In the genomic region with DNA sequence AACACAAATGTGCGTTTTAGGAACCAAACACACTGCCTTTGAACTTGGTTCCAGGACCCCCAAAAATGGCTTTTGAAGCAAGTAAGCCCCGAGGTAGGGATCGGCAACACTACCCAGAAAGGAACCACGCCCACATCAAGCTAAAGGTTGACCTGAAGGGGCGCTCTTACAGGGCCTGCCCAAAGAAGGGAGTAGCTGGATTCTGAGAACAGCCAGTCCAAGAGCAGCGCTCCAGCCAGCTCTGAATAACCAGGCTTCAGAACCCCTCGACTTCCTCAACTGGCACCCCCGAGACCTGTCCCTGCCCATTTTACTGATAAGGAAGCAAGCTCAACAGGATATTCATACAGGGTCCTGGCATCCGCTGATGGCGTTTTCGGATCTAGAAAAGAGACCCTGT, we compare ENCODE assay signal across 17 cellular contexts. TPM values are rescaled to one million over a fixed set of nuclear protein-coding genes. Genes with fewer than 3 reads are reported as not detected.
A peak's percentile ranks its signal among the peaks of the same experiment; 100 is the strongest.
DNase-seq lines count a peak whose midpoint lies in the region; ATAC-seq and TF ChIP-seq lines count a peak whose summit lies in the region.
"Had no signal": no experiment of that assay in that cellular context is flagged by ENCODE, and none has a peak within 500 bp of the region (broad histone marks: within the 10 kb centered on the region; RNA-seq: fewer than 3 reads in every experiment).

No MANE protein-coding gene starts in this region.

- peaks cover 98% of the 10 kb centered on the region for H4K20me1 ChIP-seq in BLaER1
- H4K20me1 ChIP-seq in SU-DHL-6 (ENCODE audit: low read depth, low read length): no peaks in the 10 kb centered on the region; the same call in 1 of the 2 replicates

- H3K4me3 ChIP-seq in BLaER1 (no peak overlapping the region), SU-DHL-6 (ENCODE audit: insufficient read depth, low read length, poor library complexity, severe bottlenecking) (no peak overlapping the region), suprapubic skin (no peak overlapping the region)
- H3K4me3 ChIP-seq: prostate gland had no signal

- no peaks in the 10 kb centered on the region for H3K9me3 ChIP-seq in BLaER1
- H3K9me3 ChIP-seq in SU-DHL-6 (ENCODE audit: insufficient read depth, low read length): no peaks in the 10 kb centered on the region
- no peaks in the 10 kb centered on the region for H3K9me3 ChIP-seq in suprapubic skin
- H3K9me3 ChIP-seq: prostate gland had no signal

- H3K27me3 ChIP-seq in BLaER1 (no peaks in the 10 kb centered on the region), SU-DHL-6 (ENCODE audit: low read length) (no peaks in the 10 kb centered on the region), suprapubic skin (no peaks in the 10 kb centered on the region)

- H3K79me2 ChIP-seq in SU-DHL-6 (ENCODE audit: insufficient read depth, low read length): peaks cover 30% of the 10 kb centered on the region; the same call in 1 of the 2 replicates

- H3K27ac ChIP-seq in BLaER1 (no peak overlapping the region; the same call in 1 of the 2 replicates), SU-DHL-6 (ENCODE audit: low read depth, low read length) (no peak overlapping the region), suprapubic skin (no peak overlapping the region)
- H3K27ac ChIP-seq: prostate gland had no signal

- H3K9ac ChIP-seq in BLaER1 (no peak overlapping the region), SU-DHL-6 (ENCODE audit: low read length) (no peak overlapping the region)

- peak overlapping the region; percentile 99 for H3K4me2 ChIP-seq in BLaER1
- H3K4me2 ChIP-seq in SU-DHL-6 (ENCODE audit: low read depth, low read length, poor library complexity, severe bottlenecking): no peak overlapping the region

- no peak overlapping the region for H2AFZ ChIP-seq in SU-DHL-6 (ENCODE audit: low read depth, low read length, severe bottlenecking)

- H3K4me1 ChIP-seq in BLaER1 (peaks cover 95% of the 10 kb centered on the region), suprapubic skin (peaks cover 69% of the 10 kb centered on the region)

- DNase-seq in iPS-NIHi7 (ENCODE audit: extremely low spot score) (peak; percentile 71), suprapubic skin (ENCODE audit: low spot score in 2 of 2) (no peak)
- DNase-seq: activated B cell treated with CpG ODN at 0.5 μM for 24 hours; activated CD4-positive, alpha-beta memory T cell treated with anti-CD3 and anti-CD28 coated beads, Interleukin-2, amount 10 ng/mL, durations not matched to agents 7 days and 5 days; activated gamma-delta T cell; CD4-positive, alpha-beta T cell; NCI-H1436; NCI-H526; substantia nigra; T-helper 9 cell had no signal

- H3K36me3 ChIP-seq in BLaER1: peaks cover 11% of the 10 kb centered on the region; the same call in 1 of the 2 replicates
- no peaks in the 10 kb centered on the region for H3K36me3 ChIP-seq in SU-DHL-6 (ENCODE audit: low read length)
- peaks cover 2% of the 10 kb centered on the region for H3K36me3 ChIP-seq in suprapubic skin
- H3K36me3 ChIP-seq: prostate gland had no signal

- 93% methylated on average over 11 of the region's 11 CpGs for WGBS in suprapubic skin

- no peak for TF ChIP-seq POLR2A in suprapubic skin (IDR thresholded peaks at IDR 0.05)

- TF ChIP-seq CTCF in GM12873 (IDR thresholded peaks at IDR 0.05; ENCODE audit: insufficient read depth, low read depth, low read length, missing control alignments) (peak; percentile 9), SU-DHL-6 (IDR thresholded peaks at IDR 0.05; ENCODE audit: insufficient read depth, low read length, poor library complexity, severe bottlenecking) (peak; percentile 44), suprapubic skin (IDR thresholded peaks at IDR 0.05) (no peak)

- TF ChIP-seq EP300 in suprapubic skin (IDR thresholded peaks at IDR 0.05): no peak

- no peaks in the 10 kb centered on the region for H3K9me2 ChIP-seq in SU-DHL-6 (replicated peaks; ENCODE audit: insufficient read depth, low read length)

- H3F3A ChIP-seq in SU-DHL-6 (ENCODE audit: insufficient read depth): no peaks in the 10 kb centered on the region

- ATAC-seq in HG02588 (IDR thresholded peaks at IDR 0.05; ENCODE audit: unreplicated experiment): no peak
- no peak for ATAC-seq in HG03354 (IDR thresholded peaks at IDR 0.05; ENCODE audit: poor library complexity, severe bottlenecking, unreplicated experiment)
- no peak for ATAC-seq in GM21619 (IDR thresholded peaks at IDR 0.05; ENCODE audit: unreplicated experiment)

RNA-seq across cellular contexts. Expression of a gene that starts 18.9 kb away (rescaled TPM):
- total RNA-seq in suprapubic skin: 100 to 1,000 TPM in 1 of 4 donors, 10 to 100 TPM in 3; 63.8 to 104 (median 95.8) TPM

Comparison
In these comparisons a context has a peak if more than half of its experiments do, and no peak if none do; other contexts are left out.
1. CTCF ChIP-seq: peak in GM12873 (single experiment) and SU-DHL-6 (single experiment); none in suprapubic skin (0 of 2).